Comparison of ENCODE assay signal across 17 cellular contexts in the genomic region with DNA sequence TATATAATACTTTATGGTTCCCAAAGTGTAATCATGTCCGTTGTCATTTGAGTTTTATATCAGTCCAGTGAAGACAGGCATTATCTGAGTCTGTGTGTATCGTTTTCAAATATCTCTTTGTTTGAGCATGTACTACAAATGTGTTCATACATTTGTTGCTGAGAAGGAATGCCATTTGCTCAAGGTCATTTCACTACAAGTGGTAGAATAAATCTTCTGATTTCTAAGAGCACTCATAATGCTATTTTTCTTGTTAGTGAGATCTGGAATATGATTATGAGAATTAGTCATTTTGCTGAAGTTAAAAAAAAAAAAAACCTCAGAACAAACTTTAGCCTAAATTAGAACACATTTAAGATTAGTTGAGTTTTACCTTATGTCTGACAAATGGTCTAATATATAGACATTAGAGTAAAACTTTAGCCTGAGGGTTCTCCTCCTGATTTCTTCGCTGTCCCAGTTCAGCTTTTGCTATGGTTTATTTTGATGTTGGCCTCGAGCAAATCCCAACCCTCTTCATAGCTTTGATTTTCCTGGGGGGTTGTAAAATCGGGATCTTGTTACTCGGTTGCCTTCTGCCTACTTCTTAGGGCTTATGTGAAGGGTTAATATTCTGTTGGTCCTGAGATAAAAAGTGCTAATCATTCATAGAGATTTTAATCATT.
DNase-seq lines count a peak whose midpoint lies in the region; ATAC-seq and TF ChIP-seq lines count a peak whose summit lies in the region.
"Had no signal": no experiment of that assay in that cellular context is flagged by ENCODE, and none has a peak within 500 bp of the region (broad histone marks: within the 10 kb centered on the region; RNA-seq: fewer than 3 reads in every experiment).

No MANE protein-coding gene starts in this region.

- WGBS in heart right ventricle, 2 donors, result 44 to 64% methylated on average over 6 of the region's 6 CpGs

- H3K36me3 ChIP-seq in heart right ventricle, result peaks cover 0 to 39% (median 0%) of the 10 kb centered on the region in 9 donors
- H3K36me3 ChIP-seq: ovary had no signal

- no peak overlapping the region for H3K4me3 Mint-ChIP-seq in osteocyte (ENCODE audit: unreplicated experiment)

- no peak for TF ChIP-seq CTCF in heart right ventricle (IDR thresholded peaks at IDR 0.05)
- TF ChIP-seq CTCF in coronary artery (IDR thresholded peaks at IDR 0.05), result no peak
- TF ChIP-seq CTCF in osteocyte (IDR thresholded peaks at IDR 0.05), result no peak

- peak overlapping the region in 1 of 10 donors; percentile 27 for H3K4me3 ChIP-seq in heart right ventricle
- H3K4me3 ChIP-seq in coronary artery, result no peak overlapping the region
- H3K4me3 ChIP-seq: ovary had no signal

- H3K9me3 ChIP-seq in heart right ventricle, result no peaks in the 10 kb centered on the region
- H3K9me3 ChIP-seq: ovary had no signal

- H3K9me3 Mint-ChIP-seq in osteocyte (ENCODE audit: unreplicated experiment), result no peaks in the 10 kb centered on the region

- DNase-seq in heart right ventricle (no peak), left cardiac atrium (no peak), coronary artery (ENCODE audit: low spot score) (no peak), osteocyte (ENCODE audit: extremely low spot score, unreplicated experiment) (no peak), GOT3 (lab: John Stamatoyannopoulos, UW) (no peak), UCSD-AML1 (lab: John Stamatoyannopoulos, UW; ENCODE audit: unreplicated experiment) (no peak), NOMO-1 treated with DMSO at 0.1 percent for 48 hours (lab: John Stamatoyannopoulos, UW; ENCODE audit: unreplicated experiment) (no peak)
- DNase-seq: activated gamma-delta T cell treated with Interleukin-2 at 50 U/mL for 16 hours; islet precursor cell; NCI-H1092; NCI-H526; ovary; stimulated activated naive CD4-positive, alpha-beta T cell; T-helper 1 cell had no signal

- no peaks in the 10 kb centered on the region for H3K27me3 ChIP-seq in heart right ventricle
- H3K27me3 ChIP-seq: ovary had no signal

- peaks cover 4% of the 10 kb centered on the region for H3K36me3 Mint-ChIP-seq in osteocyte (ENCODE audit: unreplicated experiment)

- intact Hi-C loops in heart right ventricle (cut with DNase I), result no loop called here
- intact Hi-C loops in left cardiac atrium (cut with DNase I), result no loop called here

- peaks cover 0 to 44% (median 11%) of the 10 kb centered on the region in 9 donors for H3K4me1 ChIP-seq in heart right ventricle

- H3K27me3 Mint-ChIP-seq in osteocyte (ENCODE audit: unreplicated experiment), result no peaks in the 10 kb centered on the region

- H3K27ac Mint-ChIP-seq in osteocyte (ENCODE audit: unreplicated experiment), result peak overlapping the region; percentile 80

- peaks cover 63% of the 10 kb centered on the region for H3K4me1 Mint-ChIP-seq in osteocyte (ENCODE audit: unreplicated experiment)

- H3K27ac ChIP-seq in heart right ventricle (peak overlapping the region; percentile 14 to 86 (median 74)), coronary artery (peak overlapping the region; percentile 77 to 84)
- H3K27ac ChIP-seq: HL-60, ovary had no signal

- ATAC-seq in heart right ventricle (peak in 2 of 8 donors; percentile 2 to 19), left cardiac atrium (no peak), HG02571 (IDR thresholded peaks at IDR 0.05; ENCODE audit: unreplicated experiment) (no peak)
- ATAC-seq: esophagus mucosa had no signal
